In genomic region chr2:27050281-27050995, GRCh38 we compare ENCODE assay signal across 8 cellular contexts. TPM values are rescaled to one million over a fixed set of nuclear protein-coding genes. Genes with fewer than 3 reads are reported as not detected.
DNase-seq lines count a peak whose midpoint lies in the region; ATAC-seq and TF ChIP-seq lines count a peak whose summit lies in the region.

No MANE protein-coding gene starts in this region.

- peak in 1 of 2 experiments; percentile 32; a peak in 1 of 4 replicates for TF ChIP-seq CTCF in GM23338 (conservative IDR thresholded peaks at IDR 0.05; ENCODE audit: low read depth in 2 of 2)
- peak; percentile 37 for TF ChIP-seq CTCF in fibroblast of pulmonary artery (IDR thresholded peaks at IDR 0.05; ENCODE audit: low read length, missing control alignments)
- peak; percentile 40 for TF ChIP-seq CTCF in nephron progenitor cell (IDR thresholded peaks at IDR 0.05)

- H3K4me3 ChIP-seq in GM23338 (peak overlapping the region; percentile 99), fibroblast of pulmonary artery (replicated peaks; ENCODE audit: low read depth, low read length) (peak overlapping the region; percentile 71)

- H3K4me2 ChIP-seq in GM23338: peak overlapping the region; percentile 90

- peaks cover 8% of the 10 kb centered on the region; the same call in 1 of the 2 replicates for H3K36me3 ChIP-seq in GM23338 (ENCODE audit: insufficient read depth)

- peaks cover 6% of the 10 kb centered on the region; the same call in 1 of the 2 replicates for H3K4me1 ChIP-seq in GM23338 (ENCODE audit: insufficient read depth)

- DNase-seq in EH (ENCODE audit: low read depth) (peak; percentile 97), GM23338 (ENCODE audit: low spot score) (peak; percentile 95), Kasumi-1 (lab: John Stamatoyannopoulos, UW) (peak; percentile 85 to 89), RPMI8226 (peak; percentile 93), fibroblast of pulmonary artery (ENCODE audit: low read depth) (peak; percentile 95), nephron progenitor cell (peak; percentile 93)
- peak; percentile 92 for DNase-seq in activated T-helper 2 cell treated with anti-CD3 and anti-CD28 coated beads, Interferon-gamma antibody, Interleukin-2, Interleukin-4, amounts not matched to agents 10 μg/mL and 5 μg/mL and 100 μg/mL, durations not matched to agents 14 hours and 24 hours and 36 hours (ENCODE audit: low spot score)

- H3K27ac Mint-ChIP-seq in GM23338: peak overlapping the region; percentile 94
- H3K27ac Mint-ChIP-seq in activated T-helper 2 cell treated with anti-CD3 and anti-CD28 coated beads, Interferon-gamma antibody, Interleukin-2, Interleukin-4, amounts not matched to agents 10 μg/mL and 5 μg/mL and 100 μg/mL, durations not matched to agents 14 hours and 24 hours and 36 hours: peak overlapping the region; percentile 98
- peak overlapping the region; percentile 99 for H3K27ac Mint-ChIP-seq in nephron progenitor cell
- peak overlapping the region; percentile 98 for H3K27ac Mint-ChIP-seq in stimulated activated naive CD8-positive, alpha-beta T cell treated with anti-CD3 and anti-CD28 coated beads, Interleukin-15, Interleukin-2, amounts not matched to agents 100 ng/mL and 50 ng/mL, for 24 hours

- peaks cover 9% of the 10 kb centered on the region; the same call in 2 of the 3 replicates for H3K4me1 Mint-ChIP-seq in GM23338
- H3K4me1 Mint-ChIP-seq in activated T-helper 2 cell treated with anti-CD3 and anti-CD28 coated beads, Interferon-gamma antibody, Interleukin-2, Interleukin-4, amounts not matched to agents 10 μg/mL and 5 μg/mL and 100 μg/mL, durations not matched to agents 14 hours and 24 hours and 36 hours (ENCODE audit: low read depth): peaks cover 14% of the 10 kb centered on the region
- peaks cover 26% of the 10 kb centered on the region for H3K4me1 Mint-ChIP-seq in nephron progenitor cell
- peaks cover 30% of the 10 kb centered on the region for H3K4me1 Mint-ChIP-seq in stimulated activated naive CD8-positive, alpha-beta T cell treated with anti-CD3 and anti-CD28 coated beads, Interleukin-15, Interleukin-2, amounts not matched to agents 100 ng/mL and 50 ng/mL, for 24 hours (ENCODE audit: low read depth)

- H4K20me1 ChIP-seq in GM23338 (replicated peaks; ENCODE audit: insufficient read depth): no peaks in the 10 kb centered on the region

- H3K9me3 Mint-ChIP-seq in GM23338 (peaks cover 12% of the 10 kb centered on the region), nephron progenitor cell (peaks cover 15% of the 10 kb centered on the region)
- no peaks in the 10 kb centered on the region for H3K9me3 Mint-ChIP-seq in activated T-helper 2 cell treated with anti-CD3 and anti-CD28 coated beads, Interferon-gamma antibody, Interleukin-2, Interleukin-4, amounts not matched to agents 10 μg/mL and 5 μg/mL and 100 μg/mL, durations not matched to agents 14 hours and 24 hours and 36 hours
- H3K9me3 Mint-ChIP-seq in stimulated activated naive CD8-positive, alpha-beta T cell treated with anti-CD3 and anti-CD28 coated beads, Interleukin-15, Interleukin-2, amounts not matched to agents 100 ng/mL and 50 ng/mL, for 24 hours: no peaks in the 10 kb centered on the region

- intact Hi-C loops in activated T-helper 2 cell treated with anti-CD3 and anti-CD28 coated beads, Interferon-gamma antibody, Interleukin-2, Interleukin-4, amounts not matched to agents 10 μg/mL and 5 μg/mL and 100 μg/mL, durations not matched to agents 14 hours and 24 hours and 36 hours (cut with micrococcal nuclease): loop anchor here (1.0 to 2.0 kb wide), 4 partner anchors 18 to 162 kb away; partner anchors contain the start of genes ATRAID, KHK, OST4 and SLC5A6

- H3K27ac ChIP-seq in GM23338 (ENCODE audit: low read depth): peak overlapping the region; percentile 61; the same call in 1 of the 2 replicates

- H3K4me3 Mint-ChIP-seq in GM23338: peak overlapping the region; percentile 95
- peak overlapping the region; percentile 88 for H3K4me3 Mint-ChIP-seq in activated T-helper 2 cell treated with anti-CD3 and anti-CD28 coated beads, Interferon-gamma antibody, Interleukin-2, Interleukin-4, amounts not matched to agents 10 μg/mL and 5 μg/mL and 100 μg/mL, durations not matched to agents 14 hours and 24 hours and 36 hours (ENCODE audit: low read depth)
- H3K4me3 Mint-ChIP-seq in nephron progenitor cell: peak overlapping the region; percentile 94
- peak overlapping the region; percentile 88 for H3K4me3 Mint-ChIP-seq in stimulated activated naive CD8-positive, alpha-beta T cell treated with anti-CD3 and anti-CD28 coated beads, Interleukin-15, Interleukin-2, amounts not matched to agents 100 ng/mL and 50 ng/mL, for 24 hours

- H3F3A ChIP-seq in GM23338 (replicated peaks; ENCODE audit: low read depth): peaks cover 11% of the 10 kb centered on the region

- H3K27me3 Mint-ChIP-seq in GM23338 (ENCODE audit: insufficient read depth, low read depth, poor library complexity): peaks cover 23% of the 10 kb centered on the region
- H3K27me3 Mint-ChIP-seq in activated T-helper 2 cell treated with anti-CD3 and anti-CD28 coated beads, Interferon-gamma antibody, Interleukin-2, Interleukin-4, amounts not matched to agents 10 μg/mL and 5 μg/mL and 100 μg/mL, durations not matched to agents 14 hours and 24 hours and 36 hours (ENCODE audit: low read depth): peaks cover 2% of the 10 kb centered on the region
- H3K27me3 Mint-ChIP-seq in nephron progenitor cell (ENCODE audit: low read depth, poor library complexity): peaks cover 14% of the 10 kb centered on the region
- peaks cover 7% of the 10 kb centered on the region for H3K27me3 Mint-ChIP-seq in stimulated activated naive CD8-positive, alpha-beta T cell treated with anti-CD3 and anti-CD28 coated beads, Interleukin-15, Interleukin-2, amounts not matched to agents 100 ng/mL and 50 ng/mL, for 24 hours

- peak; percentile 66 for ATAC-seq in GM23338

- H3K27me3 ChIP-seq in GM23338 (ENCODE audit: insufficient read depth): no peaks in the 10 kb centered on the region

- H3K36me3 Mint-ChIP-seq in GM23338 (ENCODE audit: low read depth): peaks cover 29% of the 10 kb centered on the region
- H3K36me3 Mint-ChIP-seq in activated T-helper 2 cell treated with anti-CD3 and anti-CD28 coated beads, Interferon-gamma antibody, Interleukin-2, Interleukin-4, amounts not matched to agents 10 μg/mL and 5 μg/mL and 100 μg/mL, durations not matched to agents 14 hours and 24 hours and 36 hours (ENCODE audit: low read depth): peaks cover 14% of the 10 kb centered on the region
- peaks cover 26% of the 10 kb centered on the region for H3K36me3 Mint-ChIP-seq in nephron progenitor cell (ENCODE audit: low read depth)
- peaks cover 20% of the 10 kb centered on the region for H3K36me3 Mint-ChIP-seq in stimulated activated naive CD8-positive, alpha-beta T cell treated with anti-CD3 and anti-CD28 coated beads, Interleukin-15, Interleukin-2, amounts not matched to agents 100 ng/mL and 50 ng/mL, for 24 hours (ENCODE audit: low read depth)

- no peaks in the 10 kb centered on the region for H3K9me2 ChIP-seq in GM23338 (ENCODE audit: insufficient read depth)

- H3K79me2 ChIP-seq in GM23338 (replicated peaks; ENCODE audit: insufficient read depth): no peaks in the 10 kb centered on the region

- peak overlapping the region; percentile 99 for H2AFZ ChIP-seq in GM23338

TF ChIP-seq in GM23338, 12 proteins besides CTCF, POLR2A, EP300 and RAD21:
- TF ChIP-seq POLR2AphosphoS5 (IDR thresholded peaks at IDR 0.05; ENCODE audit: low read depth) (peak; percentile 46; the same call in 1 of the 2 replicates), CREB1 (CRISPR knock-in tag; IDR thresholded peaks at IDR 0.05; ENCODE audit: low read depth) (no peak)

RNA-seq across cellular contexts. Expression of gene AGBL5, which starts 1.0 kb away (rescaled TPM):
- 31.3 and 32.9 TPM in 2 replicates for total RNA-seq in GM23338 (2014; rRNA removed; shearing (Covaris generic))
- 17.9 and 18.5 TPM in 2 replicates for polyA plus RNA-seq in GM23338 (2016; fragmentation: Nextera tagmentation; extraction: Ambion mirVana)
- total RNA-seq in activated T-helper 2 cell treated with anti-CD3 and anti-CD28 coated beads, Interferon-gamma antibody, Interleukin-2, Interleukin-4, amounts not matched to agents 10 μg/mL and 5 μg/mL and 100 μg/mL, durations not matched to agents 14 hours and 24 hours and 36 hours: 12.5 and 13.8 TPM in 2 replicates

RNA-seq across cellular contexts. Expression of gene TMEM214, which starts 17.7 kb away (rescaled TPM):
- 34.2 and 36.5 TPM in 2 replicates for total RNA-seq in GM23338 (2014; rRNA removed; shearing (Covaris generic))
- 16.2 and 18.4 TPM in 2 replicates for polyA plus RNA-seq in GM23338 (2016; fragmentation: Nextera tagmentation; extraction: Ambion mirVana)
- 96.3 and 102 TPM in 2 replicates for total RNA-seq in activated T-helper 2 cell treated with anti-CD3 and anti-CD28 coated beads, Interferon-gamma antibody, Interleukin-2, Interleukin-4, amounts not matched to agents 10 μg/mL and 5 μg/mL and 100 μg/mL, durations not matched to agents 14 hours and 24 hours and 36 hours

RNA-seq across cellular contexts. Expression of gene OST4, which starts 21.0 kb away (rescaled TPM):
- total RNA-seq in GM23338 (2014; rRNA removed; shearing (Covaris generic)): 155 and 226 TPM in 2 replicates
- 568 and 617 TPM in 2 replicates for polyA plus RNA-seq in GM23338 (2016; fragmentation: Nextera tagmentation; extraction: Ambion mirVana)
- 330 and 341 TPM in 2 replicates for total RNA-seq in activated T-helper 2 cell treated with anti-CD3 and anti-CD28 coated beads, Interferon-gamma antibody, Interleukin-2, Interleukin-4, amounts not matched to agents 10 μg/mL and 5 μg/mL and 100 μg/mL, durations not matched to agents 14 hours and 24 hours and 36 hours

RNA-seq across cellular contexts. Expression of gene EMILIN1, which starts 28.0 kb away (rescaled TPM):
- 4.8 and 15.4 TPM in 2 replicates for total RNA-seq in GM23338 (2014; rRNA removed; shearing (Covaris generic))
- polyA plus RNA-seq in GM23338 (2016; fragmentation: Nextera tagmentation; extraction: Ambion mirVana): 3.2 and 4.5 TPM in 2 replicates
- total RNA-seq in activated T-helper 2 cell treated with anti-CD3 and anti-CD28 coated beads, Interferon-gamma antibody, Interleukin-2, Interleukin-4, amounts not matched to agents 10 μg/mL and 5 μg/mL and 100 μg/mL, durations not matched to agents 14 hours and 24 hours and 36 hours: 0.87 and 0.94 TPM in 2 replicates

RNA-seq across cellular contexts. Expression of gene KHK, which starts 36.1 kb away (rescaled TPM):
- total RNA-seq in GM23338 (2014; rRNA removed; shearing (Covaris generic)): 8.8 and 9.7 TPM in 2 replicates
- 8.4 and 9.7 TPM in 2 replicates for polyA plus RNA-seq in GM23338 (2016; fragmentation: Nextera tagmentation; extraction: Ambion mirVana)
- 12.3 and 13.4 TPM in 2 replicates for total RNA-seq in activated T-helper 2 cell treated with anti-CD3 and anti-CD28 coated beads, Interferon-gamma antibody, Interleukin-2, Interleukin-4, amounts not matched to agents 10 μg/mL and 5 μg/mL and 100 μg/mL, durations not matched to agents 14 hours and 24 hours and 36 hours

Comparison
In these comparisons a context has a peak if more than half of its experiments do, and no peak if none do; other contexts are left out.
1. Peak in every context shown above with its lines: DNase-seq, ATAC-seq, H3K4me3 ChIP-seq and H3K27ac ChIP-seq.